Comparison of ENCODE assay signal across 2 cellular contexts in the genomic region with DNA sequence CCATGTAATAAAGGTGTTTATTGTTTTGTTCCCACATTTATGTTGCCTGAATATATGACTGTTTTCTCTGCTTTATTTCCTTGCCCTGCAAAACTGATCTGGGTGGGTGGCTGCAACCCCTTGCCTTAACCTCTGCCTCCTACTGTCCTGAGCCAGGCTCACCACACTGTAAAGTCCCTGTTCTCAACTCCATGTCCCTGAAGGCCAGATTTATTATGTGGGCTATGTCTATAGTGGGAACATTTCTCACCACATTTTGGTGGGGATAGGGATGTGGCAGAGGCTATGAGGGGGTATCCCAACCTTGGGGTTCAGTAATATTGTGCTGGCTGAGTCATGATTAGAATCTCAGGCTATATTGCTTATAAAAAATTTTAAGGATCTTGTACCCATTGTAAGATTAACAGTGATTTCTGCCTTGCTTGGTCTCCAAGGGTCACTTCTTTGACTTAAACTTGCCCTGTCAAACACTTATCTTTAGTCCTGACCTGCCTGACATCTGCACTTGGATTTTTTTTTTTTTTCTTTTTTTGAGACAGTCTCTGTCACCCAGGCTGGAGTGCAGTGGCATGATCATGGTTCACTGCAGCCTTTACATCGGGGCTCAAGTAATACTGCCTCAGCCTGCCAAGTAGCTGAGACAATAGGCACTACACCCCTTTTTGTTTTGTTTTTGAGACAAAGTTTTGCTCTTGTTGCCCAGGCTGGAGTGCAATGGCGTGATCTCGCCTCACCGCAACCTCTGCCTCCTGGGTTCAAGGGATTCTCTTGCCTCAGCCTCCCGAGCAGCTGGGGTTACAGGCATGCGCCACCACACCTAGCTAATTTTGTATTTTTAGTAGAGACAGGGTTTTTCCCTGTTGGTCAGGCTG.
TF ChIP-seq lines count a peak whose summit lies in the region.

No MANE protein-coding gene starts in this region.

TF ChIP-seq in SK-N-SH, 30 proteins besides CTCF, POLR2A, EP300 and RAD21:
- TF ChIP-seq FOSL2 (IDR thresholded peaks at IDR 0.05; ENCODE audit: borderline replicate concordance, low read depth) (no peak), POLR2AphosphoS5 (IDR thresholded peaks at IDR 0.05; ENCODE audit: low read depth, low read length) (no peak), SIN3A (IDR thresholded peaks at IDR 0.05; ENCODE audit: borderline replicate concordance, low read depth, low read length) (no peak), GATA2 (CRISPR knock-in tag; IDR thresholded peaks at IDR 0.05) (no peak), FOXM1 (IDR thresholded peaks at IDR 0.05; ENCODE audit: low read depth) (no peak), FOXJ3 (CRISPR knock-in tag; IDR thresholded peaks at IDR 0.05) (no peak), RFX5 (IDR thresholded peaks at IDR 0.05; ENCODE audit: low read length) (no peak), GABPA (IDR thresholded peaks at IDR 0.05; ENCODE audit: low read depth) (no peak), ELF1 (IDR thresholded peaks at IDR 0.05) (no peak), MEF2A (IDR thresholded peaks at IDR 0.05; ENCODE audit: borderline replicate concordance, low read depth) (no peak), RXRA (IDR thresholded peaks at IDR 0.05; ENCODE audit: borderline replicate concordance, low read depth) (no peak), MXI1 (IDR thresholded peaks at IDR 0.05; ENCODE audit: low read depth, low read length) (no peak)
- TF ChIP-seq, protein P1, sequence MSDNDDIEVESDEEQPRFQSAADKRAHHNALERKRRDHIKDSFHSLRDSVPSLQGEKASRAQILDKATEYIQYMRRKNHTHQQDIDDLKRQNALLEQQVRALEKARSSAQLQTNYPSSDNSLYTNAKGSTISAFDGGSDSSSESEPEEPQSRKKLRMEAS (IDR thresholded peaks at IDR 0.05; ENCODE audit: low read depth) = no peak
- TF ChIP-seq, protein P2, sequence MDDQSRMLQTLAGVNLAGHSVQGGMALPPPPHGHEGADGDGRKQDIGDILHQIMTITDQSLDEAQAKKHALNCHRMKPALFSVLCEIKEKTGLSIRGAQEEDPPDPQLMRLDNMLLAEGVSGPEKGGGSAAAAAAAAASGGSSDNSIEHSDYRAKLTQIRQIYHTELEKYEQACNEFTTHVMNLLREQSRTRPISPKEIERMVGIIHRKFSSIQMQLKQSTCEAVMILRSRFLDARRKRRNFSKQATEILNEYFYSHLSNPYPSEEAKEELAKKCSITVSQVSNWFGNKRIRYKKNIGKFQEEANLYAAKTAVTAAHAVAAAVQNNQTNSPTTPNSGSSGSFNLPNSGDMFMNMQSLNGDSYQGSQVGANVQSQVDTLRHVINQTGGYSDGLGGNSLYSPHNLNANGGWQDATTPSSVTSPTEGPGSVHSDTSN (IDR thresholded peaks at IDR 0.05) = no peak
- TF ChIP-seq, protein P3, sequence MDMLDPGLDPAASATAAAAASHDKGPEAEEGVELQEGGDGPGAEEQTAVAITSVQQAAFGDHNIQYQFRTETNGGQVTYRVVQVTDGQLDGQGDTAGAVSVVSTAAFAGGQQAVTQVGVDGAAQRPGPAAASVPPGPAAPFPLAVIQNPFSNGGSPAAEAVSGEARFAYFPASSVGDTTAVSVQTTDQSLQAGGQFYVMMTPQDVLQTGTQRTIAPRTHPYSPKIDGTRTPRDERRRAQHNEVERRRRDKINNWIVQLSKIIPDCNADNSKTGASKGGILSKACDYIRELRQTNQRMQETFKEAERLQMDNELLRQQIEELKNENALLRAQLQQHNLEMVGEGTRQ (IDR thresholded peaks at IDR 0.05; ENCODE audit: borderline replicate concordance, low read depth, low read length) = no peak

TF ChIP-seq in SK-N-SH treated with all-trans-retinoic acid at 6 μM for 48 hours, 23 proteins besides CTCF, POLR2A, EP300 and RAD21:
- TF ChIP-seq RARB (CRISPR knock-in tag; IDR thresholded peaks at IDR 0.05) (no peak), ZNF565 (CRISPR knock-in tag; conservative IDR thresholded peaks at IDR 0.05; ENCODE audit: low read depth) (no peak)
